Comparison of ENCODE assay signal across 14 cellular contexts in genomic region chr11:33478111-33478573, GRCh38.
DNase-seq lines count a peak whose midpoint lies in the region; ATAC-seq and TF ChIP-seq lines count a peak whose summit lies in the region.
"Had no signal": no experiment of that assay in that cellular context is flagged by ENCODE, and none has a peak within 500 bp of the region (broad histone marks: within the 10 kb centered on the region; RNA-seq: fewer than 3 reads in every experiment).

No MANE protein-coding gene starts in this region.

- H3K9me3 ChIP-seq in adrenal gland (replicated peaks in 1 of 3) (no peaks in the 10 kb centered on the region), neuronal stem cell (replicated peaks in 1 of 2; ENCODE audit: control insufficient read depth in 2 of 2, insufficient read depth in 1 of 2, low read depth in 1 of 2, low read length in 2 of 2) (no peaks in the 10 kb centered on the region)

- ATAC-seq in GM18858 (IDR thresholded peaks at IDR 0.05; ENCODE audit: unreplicated experiment) = no peak
- ATAC-seq: activated naive CD4-positive, alpha-beta T cell treated with anti-CD3 and anti-CD28 coated beads, Interleukin-2, amount 50 U/mL, for 72 hours; T-helper 17 cell had no signal

- no peaks in the 10 kb centered on the region for H3K36me3 ChIP-seq in adrenal gland (replicated peaks in 1 of 2)
- H3K36me3 ChIP-seq in neuronal stem cell (replicated peaks in 1 of 2; ENCODE audit: control insufficient read depth in 2 of 2, insufficient read depth in 2 of 2, low read length in 2 of 2) = no peaks in the 10 kb centered on the region

- H2BK120ac ChIP-seq in neuronal stem cell (ENCODE audit: low read depth, low read length) = no peak overlapping the region

- H3K18ac ChIP-seq in neuronal stem cell (ENCODE audit: low read length) = no peak overlapping the region

- no peak overlapping the region for H2BK5ac ChIP-seq in neuronal stem cell (ENCODE audit: low read length)

- H4K91ac ChIP-seq in neuronal stem cell (ENCODE audit: low read depth, low read length, poor library complexity) = no peak overlapping the region

- H3K23ac ChIP-seq in neuronal stem cell (ENCODE audit: low read depth, low read length, poor library complexity) = no peak overlapping the region

- H3K4me2 ChIP-seq in neuronal stem cell (ENCODE audit: insufficient read depth, low read length, poor library complexity, severe bottlenecking) = no peak overlapping the region

- DNase-seq in GM20000 (ENCODE audit: low spot score) (peak; percentile 17), NCI-H146 treated with DMSO at 0.1 percent for 48 hours (lab: John Stamatoyannopoulos, UW; ENCODE audit: unreplicated experiment) (peak; percentile 52), adrenal gland (peak; percentile 45 to 88 (median 81)), neuronal stem cell (ENCODE audit: low spot score) (no peak), SKM-1 treated with dmso at 0.1 percent for 144 hours (lab: John Stamatoyannopoulos, UW; ENCODE audit: unreplicated experiment) (no peak), kidney tubule cell (ENCODE audit: low spot score) (no peak)
- DNase-seq: activated CD8-positive, alpha-beta memory T cell treated with anti-CD3 and anti-CD28 coated beads for 24 hours; dermis blood vessel endothelial cell; occipital lobe; stimulated activated naive CD4-positive, alpha-beta T cell; T-helper 17 cell had no signal

- WGBS in adrenal gland, 4 donors = 20 to 30% (median 22%) methylated on average over 6 to 7 of the region's 7 CpGs
- WGBS in neuronal stem cell (ENCODE audit: extremely low coverage in 2 of 2, insufficient read length in 2 of 2, insufficient replicate concordance in 1 of 2), 2 donors = no CpG with 5 or more reads among the region's 7 CpGs

- H3K4me3 ChIP-seq in adrenal gland (peak overlapping the region in 1 of 4 donors; percentile 9), neuronal stem cell (ENCODE audit: low read length in 2 of 2) (no peak overlapping the region)
- H3K4me3 ChIP-seq: lung had no signal

- no peak overlapping the region for H4K8ac ChIP-seq in neuronal stem cell (ENCODE audit: low read depth, low read length)

- peak overlapping the region; percentile 8 for H2AFZ ChIP-seq in neuronal stem cell (ENCODE audit: low read length)

- H2AK5ac ChIP-seq in neuronal stem cell (ENCODE audit: low read depth, low read length) = no peak overlapping the region

- no peak overlapping the region for H2BK15ac ChIP-seq in neuronal stem cell (ENCODE audit: low read length)

- no peaks in the 10 kb centered on the region for H3K79me1 ChIP-seq in neuronal stem cell (ENCODE audit: low read depth, low read length)

- no peak overlapping the region for H3K9ac ChIP-seq in neuronal stem cell (ENCODE audit: low read depth, low read length, poor library complexity)

- H2BK12ac ChIP-seq in neuronal stem cell (ENCODE audit: low read length) = no peak overlapping the region

- H3K14ac ChIP-seq in neuronal stem cell (ENCODE audit: low read length) = no peak overlapping the region

- TF ChIP-seq CTCF in GM20000 (IDR thresholded peaks at IDR 0.05; ENCODE audit: extremely low read depth, missing control alignments) = no peak
- no peak for TF ChIP-seq CTCF in adrenal gland (IDR thresholded peaks at IDR 0.05)

- no peak for TF ChIP-seq POLR2A in adrenal gland (IDR thresholded peaks at IDR 0.05)

- no peak overlapping the region for H3K4ac ChIP-seq in neuronal stem cell (ENCODE audit: low read length)

- H3K4me1 ChIP-seq in adrenal gland (replicated peaks in 1 of 2) (peaks cover 20 to 31% of the 10 kb centered on the region in 2 donors), neuronal stem cell (ENCODE audit: control insufficient read depth in 2 of 2, insufficient read depth in 1 of 2, low read depth in 1 of 2, low read length in 2 of 2) (no peaks in the 10 kb centered on the region)

- intact Hi-C loops in adrenal gland (cut with DNase I) = no loop called here

- peak overlapping the region in 4 of 5 donors; percentile 11 to 84 (median 42) for H3K27ac ChIP-seq in adrenal gland
- H3K27ac ChIP-seq in neuronal stem cell (replicated peaks; ENCODE audit: low read length) = no peak overlapping the region

- H3K27me3 ChIP-seq in adrenal gland (no peaks in the 10 kb centered on the region), neuronal stem cell (ENCODE audit: control insufficient read depth in 3 of 3, insufficient read depth in 3 of 3, low read depth in 1 of 3, low read length in 3 of 3) (no peaks in the 10 kb centered on the region)

Comparison
In these comparisons a context has a peak if more than half of its experiments do, and no peak if none do; other contexts are left out.
1. DNase-seq: peak in GM20000 (single experiment), NCI-H146 treated with DMSO at 0.1 percent for 48 hours (single experiment) and adrenal gland (7 of 7); none in neuronal stem cell (single experiment), SKM-1 treated with dmso at 0.1 percent for 144 hours (single experiment) and kidney tubule cell (single experiment).